Comparison of ENCODE assay signal across 8 cellular contexts in the genomic region with DNA sequence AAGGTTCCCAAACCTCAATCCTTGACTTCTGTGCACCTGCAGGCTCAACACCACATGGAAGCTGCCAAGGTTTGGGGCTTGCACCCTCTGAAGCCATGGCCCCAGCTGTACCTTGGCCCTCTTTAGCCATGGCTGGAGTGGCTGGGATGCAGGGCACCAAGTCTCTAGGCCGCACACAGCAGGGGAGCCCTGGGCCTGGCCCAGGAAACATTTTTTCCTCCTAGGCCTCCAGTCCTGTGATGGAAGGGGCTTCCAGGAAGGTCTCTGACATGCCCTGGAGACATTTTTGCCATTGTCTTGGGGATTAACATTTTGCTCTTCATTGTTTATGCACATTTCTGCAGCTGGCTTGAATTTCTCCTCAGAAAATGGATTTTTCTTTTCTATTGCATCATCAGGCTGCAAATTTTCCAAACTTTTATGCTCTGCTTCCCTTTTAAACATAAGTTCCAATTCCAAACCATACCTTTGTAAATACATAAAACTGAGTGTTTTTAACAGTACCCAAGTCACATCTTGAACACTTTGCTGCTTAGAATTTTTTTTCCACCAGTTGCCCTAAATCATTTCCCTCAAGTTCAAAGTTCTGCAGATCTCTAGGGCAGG. TPM values are rescaled to one million over a fixed set of nuclear protein-coding genes. Genes with fewer than 3 reads are reported as not detected.
"Had no signal": no experiment of that assay in that cellular context is flagged by ENCODE, and none has a peak within 500 bp of the region (broad histone marks: within the 10 kb centered on the region; RNA-seq: fewer than 3 reads in every experiment).

No MANE protein-coding gene starts in this region.

RNA-seq across cellular contexts. Expression of gene CEACAM21, which starts 6.7 kb away (rescaled TPM):
- total RNA-seq: LHCN-M2, MCF 10A, NCI-H460, PC-9, RPMI7951 had no signal

RNA-seq across cellular contexts. Expression of gene CEACAM4, which starts 44.2 kb away (rescaled TPM):
- total RNA-seq: LHCN-M2, MCF 10A, NCI-H460, OCI-LY7, PC-9, RPMI7951, SJCRH30, SK-MEL-5 had no signal
